Comparison of ENCODE assay signal across 18 cellular contexts in genomic region chr15:29110733-29111132, GRCh38.
DNase-seq lines count a peak whose midpoint lies in the region; ATAC-seq, FAIRE-seq and TF ChIP-seq lines count a peak whose summit lies in the region.
"Had no signal": no experiment of that assay in that cellular context is flagged by ENCODE, and none has a peak within 500 bp of the region (broad histone marks: within the 10 kb centered on the region; RNA-seq: fewer than 3 reads in every experiment).

No MANE protein-coding gene starts in this region.

- peaks cover 16% of the 10 kb centered on the region for H3K27me3 Mint-ChIP-seq in activated naive CD4-positive, alpha-beta T cell treated with anti-CD3 and anti-CD28 coated beads, Interleukin-2, amount 10 ng/mL, durations not matched to agents 7 days and 5 days
- peaks cover 20% of the 10 kb centered on the region for H3K27me3 Mint-ChIP-seq in astrocyte (ENCODE audit: low read depth, unreplicated experiment)
- H3K27me3 Mint-ChIP-seq in glutamatergic neuron (ENCODE audit: unreplicated experiment) = peaks cover 19% of the 10 kb centered on the region
- no peaks in the 10 kb centered on the region for H3K27me3 Mint-ChIP-seq in progenitor cell of endocrine pancreas

- peak overlapping the region; percentile 64 to 73 for H3K27ac Mint-ChIP-seq in activated naive CD4-positive, alpha-beta T cell treated with anti-CD3 and anti-CD28 coated beads, Interleukin-2, amount 50 U/mL, for 72 hours
- no peak overlapping the region for H3K27ac Mint-ChIP-seq in activated naive CD4-positive, alpha-beta T cell treated with anti-CD3 and anti-CD28 coated beads, Interleukin-2, amount 10 ng/mL, durations not matched to agents 7 days and 5 days
- H3K27ac Mint-ChIP-seq in astrocyte (ENCODE audit: unreplicated experiment) (peak overlapping the region; percentile 18), glutamatergic neuron (ENCODE audit: unreplicated experiment) (peak overlapping the region; percentile 48), progenitor cell of endocrine pancreas (peak overlapping the region; percentile 49)
- H3K27ac Mint-ChIP-seq: B cell; CD8-positive, alpha-beta memory T cell had no signal

- H3K4me3 Mint-ChIP-seq in activated naive CD4-positive, alpha-beta T cell treated with anti-CD3 and anti-CD28 coated beads, Interleukin-2, amount 10 ng/mL, durations not matched to agents 7 days and 5 days = no peak overlapping the region
- H3K4me3 Mint-ChIP-seq in astrocyte (ENCODE audit: unreplicated experiment) (no peak overlapping the region), glutamatergic neuron (ENCODE audit: unreplicated experiment) (no peak overlapping the region), progenitor cell of endocrine pancreas (ENCODE audit: low read depth) (no peak overlapping the region)
- H3K4me3 Mint-ChIP-seq: B cell had no signal

- H3K9me3 Mint-ChIP-seq in activated naive CD4-positive, alpha-beta T cell treated with anti-CD3 and anti-CD28 coated beads, Interleukin-2, amount 50 U/mL, for 72 hours = no peaks in the 10 kb centered on the region
- H3K9me3 Mint-ChIP-seq in activated naive CD4-positive, alpha-beta T cell treated with anti-CD3 and anti-CD28 coated beads, Interleukin-2, amount 10 ng/mL, durations not matched to agents 7 days and 5 days = no peaks in the 10 kb centered on the region
- H3K9me3 Mint-ChIP-seq in astrocyte (ENCODE audit: unreplicated experiment) (no peaks in the 10 kb centered on the region), glutamatergic neuron (ENCODE audit: unreplicated experiment) (peaks cover 21% of the 10 kb centered on the region), progenitor cell of endocrine pancreas (ENCODE audit: low read depth) (no peaks in the 10 kb centered on the region)
- H3K9me3 Mint-ChIP-seq: CD8-positive, alpha-beta memory T cell; H9 had no signal

- TF ChIP-seq CTCF in astrocyte (IDR thresholded peaks at IDR 0.05; ENCODE audit: insufficient read depth, low read depth, low read length) = no peak
- TF ChIP-seq CTCF in glutamatergic neuron (IDR thresholded peaks at IDR 0.05; ENCODE audit: partially characterized antibody, unreplicated experiment) = no peak
- TF ChIP-seq CTCF in progenitor cell of endocrine pancreas (IDR thresholded peaks at IDR 0.05; ENCODE audit: unreplicated experiment) = no peak
- TF ChIP-seq CTCF in ascending aorta (IDR thresholded peaks at IDR 0.05) = no peak
- no peak for TF ChIP-seq CTCF in vagina (IDR thresholded peaks at IDR 0.05)

- no peaks in the 10 kb centered on the region for H3K79me2 ChIP-seq in astrocyte (ENCODE audit: insufficient read depth, low read length)

- H3K9me3 ChIP-seq in astrocyte (ENCODE audit: insufficient read depth, low read depth, low read length) (no peaks in the 10 kb centered on the region), ascending aorta (no peaks in the 10 kb centered on the region), vagina (no peaks in the 10 kb centered on the region)
- H3K9me3 ChIP-seq: BLaER1 treated with 17β-estradiol and CSF1 and Interleukin-3, amounts not matched to agents 10 nM and 100 nM; Caco-2 had no signal

- no peaks in the 10 kb centered on the region for H4K20me1 ChIP-seq in astrocyte (ENCODE audit: insufficient read depth, low read length)

- H3K27ac ChIP-seq in astrocyte (ENCODE audit: low read depth, low read length) (no peak overlapping the region), ascending aorta (no peak overlapping the region), vagina (no peak overlapping the region)
- H3K27ac ChIP-seq: BLaER1 treated with 17β-estradiol and CSF1 and Interleukin-3, amounts not matched to agents 10 nM and 100 nM had no signal

- H3K4me1 Mint-ChIP-seq in activated naive CD4-positive, alpha-beta T cell treated with anti-CD3 and anti-CD28 coated beads, Interleukin-2, amount 10 ng/mL, durations not matched to agents 7 days and 5 days = peaks cover 5% of the 10 kb centered on the region
- H3K4me1 Mint-ChIP-seq in astrocyte (ENCODE audit: low read depth, unreplicated experiment) (peaks cover 17% of the 10 kb centered on the region), glutamatergic neuron (ENCODE audit: low read depth, unreplicated experiment) (peaks cover 28% of the 10 kb centered on the region), progenitor cell of endocrine pancreas (ENCODE audit: low read depth) (peaks cover 4% of the 10 kb centered on the region)

- CTCF ChIA-PET in activated naive CD4-positive, alpha-beta T cell treated with anti-CD3 and anti-CD28 coated beads, Interleukin-2, amount 10 ng/mL, durations not matched to agents 7 days and 5 days (lab: Charles Lee) = interaction anchor here (0.8 kb wide), 1 partner anchor 9 kb away, joined by 3 read pairs; no protein-coding TSS in a partner anchor

- H3K4me1 ChIP-seq in astrocyte (ENCODE audit: insufficient read depth, low read length) = peaks cover 17% of the 10 kb centered on the region
- H3K4me1 ChIP-seq in ascending aorta = peaks cover 0 to 5% of the 10 kb centered on the region in 2 donors
- peaks cover 11% of the 10 kb centered on the region for H3K4me1 ChIP-seq in vagina
- H3K4me1 ChIP-seq: Caco-2 had no signal

- no peak overlapping the region for H3K4me2 ChIP-seq in astrocyte (ENCODE audit: low read length)

- no peak for ATAC-seq in activated naive CD4-positive, alpha-beta T cell treated with anti-CD3 and anti-CD28 coated beads, Interleukin-2, amount 50 U/mL, for 72 hours

- no peak overlapping the region for H2AFZ ChIP-seq in astrocyte (ENCODE audit: low read depth, low read length)

- no peaks in the 10 kb centered on the region for H3K36me3 Mint-ChIP-seq in activated naive CD4-positive, alpha-beta T cell treated with anti-CD3 and anti-CD28 coated beads, Interleukin-2, amount 50 U/mL, for 72 hours
- no peaks in the 10 kb centered on the region for H3K36me3 Mint-ChIP-seq in activated naive CD4-positive, alpha-beta T cell treated with anti-CD3 and anti-CD28 coated beads, Interleukin-2, amount 10 ng/mL, durations not matched to agents 7 days and 5 days
- H3K36me3 Mint-ChIP-seq in astrocyte (ENCODE audit: low read depth, unreplicated experiment) = peaks cover 16% of the 10 kb centered on the region
- no peaks in the 10 kb centered on the region for H3K36me3 Mint-ChIP-seq in glutamatergic neuron (ENCODE audit: unreplicated experiment)
- no peaks in the 10 kb centered on the region for H3K36me3 Mint-ChIP-seq in progenitor cell of endocrine pancreas (ENCODE audit: insufficient read depth)

- H3K27me3 ChIP-seq in astrocyte (ENCODE audit: insufficient read depth, low read length) (no peaks in the 10 kb centered on the region), ascending aorta (no peaks in the 10 kb centered on the region), vagina (no peaks in the 10 kb centered on the region)

- intact Hi-C loops in ascending aorta (cut with DNase I) = no loop called here
- intact Hi-C loops in vagina (cut with DNase I) = no loop called here

- no peaks in the 10 kb centered on the region for H3K36me3 ChIP-seq in astrocyte (ENCODE audit: insufficient read depth, low read length)
- no peaks in the 10 kb centered on the region for H3K36me3 ChIP-seq in ascending aorta
- H3K36me3 ChIP-seq in vagina = no peaks in the 10 kb centered on the region

- TF ChIP-seq POLR2A in vagina (IDR thresholded peaks at IDR 0.05) = no peak

- no peak for DNase-seq in activated naive CD4-positive, alpha-beta T cell treated with anti-CD3 and anti-CD28 coated beads, Interleukin-2, amount 50 U/mL, for 72 hours (ENCODE audit: low spot score in 2 of 2)
- no peak for DNase-seq in activated naive CD4-positive, alpha-beta T cell treated with anti-CD3 and anti-CD28 coated beads, Interleukin-2, amount 10 ng/mL, durations not matched to agents 7 days and 5 days
- DNase-seq in astrocyte (ENCODE audit: low read depth) = no peak
- DNase-seq in glutamatergic neuron = no peak
- DNase-seq in progenitor cell of endocrine pancreas (ENCODE audit: low spot score, unreplicated experiment) = no peak
- no peak for DNase-seq in ascending aorta (ENCODE audit: low spot score in 2 of 2)
- no peak for DNase-seq in vagina (ENCODE audit: extremely low spot score in 2 of 2)
- DNase-seq: Caco-2; CD8-positive, alpha-beta memory T cell; DMS153; DMS79; GF-D8; GOT3; H9; IMR-90 had no signal

- no peak overlapping the region for H3K9ac ChIP-seq in astrocyte (ENCODE audit: low read length)
- H3K9ac ChIP-seq: BLaER1 treated with 17β-estradiol and CSF1 and Interleukin-3, amounts not matched to agents 10 nM and 100 nM had no signal

- no peak for FAIRE-seq in astrocyte (lab: Jason Lieb, UNC)
- FAIRE-seq: HTR-8/SVneo had no signal

- no peak overlapping the region for H3K4me3 ChIP-seq in astrocyte (ENCODE audit: insufficient read depth, low read depth, low read length)
- no peak overlapping the region for H3K4me3 ChIP-seq in ascending aorta
- no peak overlapping the region for H3K4me3 ChIP-seq in vagina
- H3K4me3 ChIP-seq: BLaER1 treated with 17β-estradiol and CSF1 and Interleukin-3, amounts not matched to agents 10 nM and 100 nM had no signal
